15 cellular contexts compared by ENCODE assay signal in the genomic region with DNA sequence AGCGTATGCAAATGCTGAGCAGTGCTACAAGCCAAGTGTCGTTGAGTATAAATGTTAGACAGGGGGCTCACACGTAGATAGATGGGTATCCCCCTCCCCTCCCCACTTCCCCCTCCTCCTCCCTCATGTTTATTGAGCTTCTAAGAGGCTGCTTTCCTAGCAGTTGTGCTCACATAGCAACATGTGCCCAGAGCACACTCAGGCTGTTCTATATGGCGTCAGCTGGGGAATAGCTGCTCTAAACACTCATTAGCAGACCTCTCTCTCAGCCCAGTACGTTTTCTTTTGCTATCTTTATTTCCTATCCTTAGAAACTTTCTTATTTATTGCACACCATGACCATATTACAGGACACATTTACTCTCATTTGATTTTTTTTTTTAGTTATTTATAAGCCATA. TPM values are rescaled to one million over a fixed set of nuclear protein-coding genes. Genes with fewer than 3 reads are reported as not detected.
DNase-seq lines count a peak whose midpoint lies in the region; ATAC-seq, FAIRE-seq and TF ChIP-seq lines count a peak whose summit lies in the region.
"Had no signal": no experiment of that assay in that cellular context is flagged by ENCODE, and none has a peak within 500 bp of the region (broad histone marks: within the 10 kb centered on the region; RNA-seq: fewer than 3 reads in every experiment).

No MANE protein-coding gene starts in this region.

- H3K4me1 Mint-ChIP-seq in neural crest cell, result peaks cover 28% of the 10 kb centered on the region

- H2AFZ ChIP-seq in endothelial cell of umbilical vein (ENCODE audit: low read depth, low read length), result peak overlapping the region; percentile 28

- peaks cover 34% of the 10 kb centered on the region for H3K79me2 ChIP-seq in endothelial cell of umbilical vein (ENCODE audit: control insufficient read depth, insufficient read depth, low read length)

- peak overlapping the region; percentile 10; the same call in 1 of the 2 replicates for H3K4me3 ChIP-seq in BJ (ENCODE audit: low read depth, low read length)
- peak overlapping the region in 2 of 3 experiments; percentile 95 to 97 for H3K4me3 ChIP-seq in endothelial cell of umbilical vein (replicated peaks in 1 of 3; ENCODE audit: insufficient read depth in 1 of 3, low read depth in 1 of 3, low read length in 3 of 3)
- H3K4me3 ChIP-seq: K562 had no signal

- CTCF ChIA-PET in BJ (lab: Yijun Ruan, JAX) (no interaction called here), endothelial cell of umbilical vein (lab: Charles Lee) (interaction anchor here (0.6 to 7.9 kb wide), 9 partner anchors 11 to 653 kb away, joined by 3 to 156 read pairs (median 5); no protein-coding TSS in a partner anchor)

- H3K9me3 ChIP-seq in endothelial cell of umbilical vein (replicated peaks; ENCODE audit: control insufficient read depth, insufficient read depth, low read length), result no peaks in the 10 kb centered on the region

- no peaks in the 10 kb centered on the region for H3K27me3 ChIP-seq in BJ (ENCODE audit: control insufficient read depth, insufficient read depth, low read length)
- H3K27me3 ChIP-seq in endothelial cell of umbilical vein (ENCODE audit: control insufficient read depth in 2 of 2, insufficient read depth in 2 of 2, low read length in 2 of 2), result no peaks in the 10 kb centered on the region

- no peaks in the 10 kb centered on the region for H4K20me1 ChIP-seq in endothelial cell of umbilical vein (replicated peaks; ENCODE audit: control insufficient read depth, extremely low read depth, insufficient read depth, low read length)

- H3K9me3 Mint-ChIP-seq in neural crest cell, result no peaks in the 10 kb centered on the region
- H3K9me3 Mint-ChIP-seq: activated B cell treated with CpG ODN at 0.5 μM for 24 hours; CD8-positive, alpha-beta T cell; natural killer cell treated with Interleukin-12 subunit alpha and Interleukin-12 subunit beta and Interleukin-15 and Interleukin-18, amount 100 ng/mL, for 72 hours had no signal

- H3K4me3 Mint-ChIP-seq in neural crest cell, result peak overlapping the region; percentile 63
- H3K4me3 Mint-ChIP-seq: activated B cell treated with CpG ODN at 0.5 μM for 24 hours; CD8-positive, alpha-beta T cell; natural killer cell treated with Interleukin-12 subunit alpha and Interleukin-12 subunit beta and Interleukin-15 and Interleukin-18, amount 100 ng/mL, for 72 hours had no signal

- DNase-seq in BJ (ENCODE audit: low read depth), result no peak
- peak; percentile 23 for DNase-seq in NCI-H2107 (lab: John Stamatoyannopoulos, UW)
- DNase-seq in endothelial cell of umbilical vein (ENCODE audit: low read depth, low spot score), result peak; percentile 69
- no peak for DNase-seq in neural crest cell (ENCODE audit: low read depth, low spot score)
- DNase-seq in stimulated activated CD4-positive, alpha-beta T cell treated with anti-CD3 and anti-CD28 coated beads, Interleukin-12 subunit alpha, Interleukin-12 subunit beta, amount 100 ng/mL, for 4 hours, result no peak
- DNase-seq in HPDE6-E6E7 (ENCODE audit: extremely low spot score), result no peak
- DNase-seq: activated B cell treated with CpG ODN at 0.5 μM for 24 hours; CD8-positive, alpha-beta T cell; NCI-H345; SIG-M5 had no signal

- H3K27ac ChIP-seq in endothelial cell of umbilical vein (ENCODE audit: insufficient read depth, low read depth, low read length), result peak overlapping the region; percentile 87

- dilution Hi-C loops in endothelial cell of umbilical vein (cut with MboI; ENCODE audit: extremely low pct_ligation_motif_present, low sequenced_read_pairs), result no loop called here

- no TSS peak for BruUV-seq in endothelial cell of umbilical vein (replicated peaks; lab: Mats Ljungman, UMichigan)

- H3K27me3 Mint-ChIP-seq in neural crest cell (ENCODE audit: low read depth), result peaks cover 40% of the 10 kb centered on the region

- intact Hi-C loops in endothelial cell of umbilical vein (cut with micrococcal nuclease), result loop anchor here (5.0 kb wide), 1 partner anchor 121 kb away; no protein-coding TSS in a partner anchor

- FAIRE-seq in endothelial cell of umbilical vein (lab: Jason Lieb, UNC), result no peak
- FAIRE-seq: endometrium, K562 had no signal

- no peak for TF ChIP-seq CTCF in BJ (IDR thresholded peaks at IDR 0.05; ENCODE audit: insufficient read depth, low read depth, low read length)
- no peak for TF ChIP-seq CTCF in endothelial cell of umbilical vein (IDR thresholded peaks at IDR 0.05; ENCODE audit: extremely low read depth in 1 of 2, insufficient read depth in 1 of 2, low read depth in 1 of 2, low read length in 2 of 2)
- no peak for TF ChIP-seq CTCF in neural crest cell (conservative IDR thresholded peaks at IDR 0.05)

- no peak overlapping the region for H3K27ac Mint-ChIP-seq in neural crest cell (ENCODE audit: unreplicated experiment)
- H3K27ac Mint-ChIP-seq: activated B cell treated with CpG ODN at 0.5 μM for 24 hours; CD8-positive, alpha-beta T cell; natural killer cell treated with Interleukin-12 subunit alpha and Interleukin-12 subunit beta and Interleukin-15 and Interleukin-18, amount 100 ng/mL, for 72 hours had no signal

- peaks cover 57% of the 10 kb centered on the region for H3K4me1 ChIP-seq in endothelial cell of umbilical vein (ENCODE audit: control insufficient read depth, extremely low read depth, insufficient read depth, low read length)

- H3K36me3 ChIP-seq in BJ (ENCODE audit: control insufficient read depth, insufficient read depth, low read length) (peaks cover 5% of the 10 kb centered on the region; the same call in 1 of the 2 replicates), endothelial cell of umbilical vein (ENCODE audit: control insufficient read depth in 2 of 2, extremely low read depth in 1 of 2, insufficient read depth in 2 of 2, low read length in 2 of 2) (peaks cover 0 to 12% of the 10 kb centered on the region in 2 experiments)

- peak overlapping the region; percentile 96 for H3K9ac ChIP-seq in endothelial cell of umbilical vein (replicated peaks; ENCODE audit: extremely low read depth, insufficient read depth, low read length)

- no peaks in the 10 kb centered on the region for H3K36me3 Mint-ChIP-seq in neural crest cell (ENCODE audit: low read depth)
- H3K36me3 Mint-ChIP-seq: CD8-positive, alpha-beta T cell had no signal

- peak overlapping the region; percentile 97 for H3K4me2 ChIP-seq in endothelial cell of umbilical vein (ENCODE audit: insufficient read depth, low read length)

- H3K9me1 ChIP-seq in endothelial cell of umbilical vein (replicated peaks; ENCODE audit: control insufficient read depth, extremely low read depth, insufficient read depth, low read length), result no peaks in the 10 kb centered on the region

- no peak for TF ChIP-seq POLR2A in endothelial cell of umbilical vein (IDR thresholded peaks at IDR 0.05; ENCODE audit: low read depth, low read length)

- no peak for ATAC-seq in HG03342 (IDR thresholded peaks at IDR 0.05; ENCODE audit: unreplicated experiment)
- no peak for ATAC-seq in HG03025 (IDR thresholded peaks at IDR 0.05; ENCODE audit: low FRiP score, unreplicated experiment)
- ATAC-seq: CD8-positive, alpha-beta T cell; K562; natural killer cell treated with Interleukin-12 subunit alpha and Interleukin-12 subunit beta and Interleukin-15 and Interleukin-18, amount 100 ng/mL, for 72 hours had no signal

- POLR2A ChIA-PET in BJ (lab: Charles Lee) (no interaction called here), endothelial cell of umbilical vein (lab: Charles Lee) (interaction anchor here (0.7 to 3.3 kb wide), 5 partner anchors 11 to 564 kb away, joined by 3 to 14 read pairs (median 6); no protein-coding TSS in a partner anchor)

TF ChIP-seq in endothelial cell of umbilical vein, 7 proteins besides CTCF, POLR2A, EP300 and RAD21:
- no peak for TF ChIP-seq MAX (IDR thresholded peaks at IDR 0.05; ENCODE audit: insufficient read depth, insufficient read length)
- TF ChIP-seq GATA2 (IDR thresholded peaks at IDR 0.05; ENCODE audit: insufficient read depth, insufficient read length, low read depth, low read length), result no peak
- no peak for TF ChIP-seq JUN (IDR thresholded peaks at IDR 0.05; ENCODE audit: borderline replicate concordance, insufficient read depth, insufficient read length, low read depth)
- TF ChIP-seq FOS (IDR thresholded peaks at IDR 0.05; ENCODE audit: borderline replicate concordance, insufficient read depth, low read length), result no peak
- TF ChIP-seq EZH2 (IDR thresholded peaks at IDR 0.05; ENCODE audit: borderline replicate concordance, low read depth, low read length, severe bottlenecking), result no peak
- TF ChIP-seq MYC (IDR thresholded peaks at IDR 0.05; ENCODE audit: low read depth, low read length), result no peak
- TF ChIP-seq POLR2AphosphoS5 (IDR thresholded peaks at IDR 0.05; ENCODE audit: insufficient read depth, low read depth, low read length), result no peak

RNA-seq across cellular contexts. Expression of gene KCNJ2, which starts 1.8 kb away (rescaled TPM):
- polyA plus RNA-seq in BJ (2011; rRNA removed) (1.2 and 2.1 TPM in 2 replicates), endothelial cell of umbilical vein (3.7 and 8.3 TPM in 2 replicates)
- polyA minus RNA-seq in BJ (2011; rRNA and poly(A)+ RNA removed), result 6.3 and 13.5 TPM in 2 replicates
- total RNA-seq in endothelial cell of umbilical vein (11.5 and 15.5 TPM in 2 replicates), neural crest cell (0.47 and 0.48 TPM in 2 replicates)
- polyA plus RNA-seq in endothelial cell of umbilical vein (2011; cell fraction: cytosol; rRNA removed), result 6.7 and 7.0 TPM in 2 replicates
- 18.4 and 24.3 TPM in 2 replicates for polyA plus RNA-seq in endothelial cell of umbilical vein (2011; cell fraction: nucleus; rRNA removed)
- polyA plus RNA-seq in endothelial cell of umbilical vein (2012), result 16.3 and 19.9 TPM in 2 replicates
- 55.7 and 80.0 TPM in 2 replicates for polyA minus RNA-seq in endothelial cell of umbilical vein
- polyA minus RNA-seq in endothelial cell of umbilical vein (2011; cell fraction: cytosol; rRNA and poly(A)+ RNA removed), result 0.31 TPM
- 34.9 and 53.2 TPM in 2 replicates for polyA minus RNA-seq in endothelial cell of umbilical vein (2011; cell fraction: nucleus; rRNA and poly(A)+ RNA removed)
- total RNA-seq: CD8-positive, alpha-beta T cell; K562 had no signal
- polyA plus RNA-seq: K562 had no signal

Comparison
In these comparisons a context has a peak if more than half of its experiments do, and no peak if none do; other contexts are left out.
1. DNase-seq: peak in NCI-H2107 (single experiment) and endothelial cell of umbilical vein (single experiment); none in BJ (single experiment), neural crest cell (single experiment), stimulated activated CD4-positive, alpha-beta T cell treated with anti-CD3 and anti-CD28 coated beads, Interleukin-12 subunit alpha, Interleukin-12 subunit beta, amount 100 ng/mL, for 4 hours (single experiment) and HPDE6-E6E7 (single experiment).